ENCODE assay signal across 15 cellular contexts in genomic region chr11:117479372-117479771, GRCh38.
DNase-seq lines count a peak whose midpoint lies in the region; ATAC-seq and TF ChIP-seq lines count a peak whose summit lies in the region.
"Had no signal": no experiment of that assay in that cellular context is flagged by ENCODE, and none has a peak within 500 bp of the region (broad histone marks: within the 10 kb centered on the region; RNA-seq: fewer than 3 reads in every experiment).

No MANE protein-coding gene starts in this region.

- H3K27me3 ChIP-seq in GM06990 (replicated peaks; ENCODE audit: control insufficient read depth, insufficient read depth, low read length): no peaks in the 10 kb centered on the region
- H3K27me3 ChIP-seq in Karpas-422 (ENCODE audit: low read length): no peaks in the 10 kb centered on the region
- H3K27me3 ChIP-seq in neuronal stem cell (ENCODE audit: control insufficient read depth in 3 of 3, insufficient read depth in 3 of 3, low read depth in 1 of 3, low read length in 3 of 3): peaks cover 0 to 5% (median 0%) of the 10 kb centered on the region in 3 experiments
- H3K27me3 ChIP-seq: breast epithelium, heart left ventricle, thyroid gland had no signal

- no CpG with 5 or more reads among the region's 8 CpGs for WGBS in neuronal stem cell (ENCODE audit: extremely low coverage in 2 of 2, insufficient read length in 2 of 2, insufficient replicate concordance in 1 of 2), 2 donors

- peak; percentile 7 for DNase-seq in ACHN
- peak; percentile 66 for DNase-seq in GM06990 (ENCODE audit: extremely low read depth, insufficient read length)
- peak; percentile 77 for DNase-seq in Karpas-422
- no peak for DNase-seq in chondrocyte (ENCODE audit: low spot score)
- no peak for DNase-seq in cardiac septum (ENCODE audit: low spot score)
- DNase-seq in neuronal stem cell (ENCODE audit: low spot score): no peak
- DNase-seq: CD4-positive, alpha-beta T cell; heart left ventricle; NCI-H187 treated with DMSO at 0.1 percent for 48 hours had no signal

- H4K91ac ChIP-seq in neuronal stem cell (ENCODE audit: low read depth, low read length, poor library complexity): no peak overlapping the region

- intact Hi-C loops in cardiac septum (cut with DNase I): no loop called here

- no peak overlapping the region for H2BK5ac ChIP-seq in neuronal stem cell (ENCODE audit: low read length)

- H3K18ac ChIP-seq in neuronal stem cell (ENCODE audit: low read length): no peak overlapping the region

- H2AFZ ChIP-seq in Karpas-422 (ENCODE audit: low read length) (no peak overlapping the region), neuronal stem cell (ENCODE audit: low read length) (no peak overlapping the region)

- no peak overlapping the region for H3K4me3 Mint-ChIP-seq in chondrocyte (ENCODE audit: unreplicated experiment)
- H3K4me3 Mint-ChIP-seq: CD4-positive, alpha-beta T cell; nephron had no signal

- no peaks in the 10 kb centered on the region for H3K9me3 Mint-ChIP-seq in chondrocyte (ENCODE audit: low read depth)
- H3K9me3 Mint-ChIP-seq: CD4-positive, alpha-beta T cell; nephron had no signal

- H3K79me1 ChIP-seq in neuronal stem cell (ENCODE audit: low read depth, low read length): no peaks in the 10 kb centered on the region

- peak; percentile 80 for TF ChIP-seq CTCF in GM06990 (IDR thresholded peaks at IDR 0.05; ENCODE audit: insufficient read depth, low read length, poor library complexity, severe bottlenecking)
- TF ChIP-seq CTCF in chondrocyte (IDR thresholded peaks at IDR 0.05): peak; percentile 13

- H2BK15ac ChIP-seq in neuronal stem cell (ENCODE audit: low read length): no peak overlapping the region

- H2AK5ac ChIP-seq in neuronal stem cell (ENCODE audit: low read depth, low read length): no peak overlapping the region

- H3K9me3 ChIP-seq in Karpas-422 (ENCODE audit: low read length) (no peaks in the 10 kb centered on the region), neuronal stem cell (replicated peaks in 1 of 2; ENCODE audit: control insufficient read depth in 2 of 2, insufficient read depth in 1 of 2, low read depth in 1 of 2, low read length in 2 of 2) (peaks cover 0 to 2% of the 10 kb centered on the region in 2 donors)
- H3K9me3 ChIP-seq: breast epithelium, heart left ventricle, thyroid gland had no signal

- no peak overlapping the region for H3K23ac ChIP-seq in neuronal stem cell (ENCODE audit: low read depth, low read length, poor library complexity)

- H3K27ac ChIP-seq in Karpas-422 (ENCODE audit: low read length): no peak overlapping the region
- H3K27ac ChIP-seq in neuronal stem cell (replicated peaks; ENCODE audit: low read length): no peak overlapping the region
- H3K27ac ChIP-seq: breast epithelium, heart left ventricle, thyroid gland, VCaP had no signal

- H3K79me2 ChIP-seq in Karpas-422 (ENCODE audit: low read length): no peaks in the 10 kb centered on the region

- ATAC-seq in GM18517 (IDR thresholded peaks at IDR 0.05; ENCODE audit: unreplicated experiment) (no peak), GM19351 (IDR thresholded peaks at IDR 0.05; ENCODE audit: unreplicated experiment) (no peak)
- ATAC-seq: heart left ventricle had no signal

- no peak overlapping the region for H3K14ac ChIP-seq in neuronal stem cell (ENCODE audit: low read length)

- H2BK12ac ChIP-seq in neuronal stem cell (ENCODE audit: low read length): no peak overlapping the region

- H3K36me3 ChIP-seq in GM06990 (ENCODE audit: control insufficient read depth, insufficient read depth, low read length): no peaks in the 10 kb centered on the region
- H3K36me3 ChIP-seq in Karpas-422 (ENCODE audit: insufficient read depth, low read length): no peaks in the 10 kb centered on the region
- no peaks in the 10 kb centered on the region for H3K36me3 ChIP-seq in neuronal stem cell (replicated peaks in 1 of 2; ENCODE audit: control insufficient read depth in 2 of 2, insufficient read depth in 2 of 2, low read length in 2 of 2)
- H3K36me3 ChIP-seq: breast epithelium, thyroid gland had no signal

- in situ Hi-C loops in ACHN (cut with HindIII; ENCODE audit: low pct_ligation_motif_present, low pct_unique_long_range_greater_than_20kb, low sequenced_read_pairs): no loop called here

- no peak overlapping the region for H4K8ac ChIP-seq in neuronal stem cell (ENCODE audit: low read depth, low read length)

- H3K4me3 ChIP-seq in GM06990 (replicated peaks; ENCODE audit: low read depth, low read length): no peak overlapping the region
- H3K4me3 ChIP-seq in Karpas-422 (ENCODE audit: low read length): no peak overlapping the region
- H3K4me3 ChIP-seq in neuronal stem cell (ENCODE audit: low read length in 2 of 2): no peak overlapping the region
- H3K4me3 ChIP-seq: breast epithelium, heart left ventricle, thyroid gland had no signal

- H3K27ac Mint-ChIP-seq in chondrocyte (ENCODE audit: unreplicated experiment): no peak overlapping the region
- H3K27ac Mint-ChIP-seq: CD4-positive, alpha-beta T cell; nephron had no signal

- no peak overlapping the region for H3K9ac ChIP-seq in Karpas-422 (ENCODE audit: low read length)
- H3K9ac ChIP-seq in neuronal stem cell (ENCODE audit: low read depth, low read length, poor library complexity): no peak overlapping the region

- no peak overlapping the region for H3K4me2 ChIP-seq in Karpas-422 (ENCODE audit: low read depth, low read length, poor library complexity, severe bottlenecking)
- no peak overlapping the region for H3K4me2 ChIP-seq in neuronal stem cell (ENCODE audit: insufficient read depth, low read length, poor library complexity, severe bottlenecking)

- H4K20me1 ChIP-seq in Karpas-422 (ENCODE audit: insufficient read depth, low read depth, low read length): no peaks in the 10 kb centered on the region

- no peak overlapping the region for H3K4ac ChIP-seq in neuronal stem cell (ENCODE audit: low read length)

- no peaks in the 10 kb centered on the region for H3K9me2 ChIP-seq in Karpas-422 (replicated peaks; ENCODE audit: insufficient read depth, low read length)

- peaks cover 49% of the 10 kb centered on the region for H3K27me3 Mint-ChIP-seq in chondrocyte (ENCODE audit: low read depth)
- H3K27me3 Mint-ChIP-seq: CD4-positive, alpha-beta T cell had no signal

- H3K4me1 Mint-ChIP-seq in chondrocyte (ENCODE audit: low read depth): peaks cover 4% of the 10 kb centered on the region

- H3K36me3 Mint-ChIP-seq in chondrocyte (ENCODE audit: low read depth): no peaks in the 10 kb centered on the region

- H3K4me1 ChIP-seq in Karpas-422 (ENCODE audit: low read length) (peaks cover 11% of the 10 kb centered on the region), neuronal stem cell (ENCODE audit: control insufficient read depth in 2 of 2, insufficient read depth in 1 of 2, low read depth in 1 of 2, low read length in 2 of 2) (peaks cover 9 to 12% of the 10 kb centered on the region in 2 donors)
- H3K4me1 ChIP-seq: breast epithelium, heart left ventricle had no signal

- H2BK120ac ChIP-seq in neuronal stem cell (ENCODE audit: low read depth, low read length): no peak overlapping the region

Comparison
In these comparisons a context has a peak if more than half of its experiments do, and no peak if none do; other contexts are left out.
1. DNase-seq: peak in ACHN (single experiment), GM06990 (single experiment) and Karpas-422 (single experiment); none in chondrocyte (single experiment), cardiac septum (single experiment) and neuronal stem cell (single experiment).